In the genomic region with DNA sequence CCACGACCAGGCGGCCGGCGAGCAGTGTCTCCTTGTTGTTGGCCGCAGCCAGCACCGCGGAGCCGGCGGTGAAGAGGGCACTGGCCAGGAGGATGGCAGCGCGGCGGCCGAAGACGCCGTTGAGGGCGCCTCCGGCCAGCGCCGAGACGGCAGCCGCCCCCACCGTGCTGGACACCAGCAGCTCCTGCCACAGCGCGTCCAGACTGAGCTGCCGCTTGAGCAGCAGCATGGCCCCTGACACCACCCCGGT, we compare ENCODE assay signal across 8 cellular contexts. TPM values are rescaled to one million over a fixed set of nuclear protein-coding genes. Genes with fewer than 3 reads are reported as not detected.
A peak's percentile ranks its signal among the peaks of the same experiment; 100 is the strongest.
DNase-seq lines count a peak whose midpoint lies in the region; ATAC-seq, FAIRE-seq and TF ChIP-seq lines count a peak whose summit lies in the region.

No MANE protein-coding gene starts in this region.

- no peak for TF ChIP-seq RAD21 in A549 (conservative IDR thresholded peaks at IDR 0.05 in 1 of 2, IDR thresholded peaks at IDR 0.05 in 1 of 2)

- H3K4me3 ChIP-seq in A549 (peak overlapping the region; percentile 78), urinary bladder (ENCODE audit: low read depth, low read length) (peak overlapping the region; percentile 83)
- H3K4me3 ChIP-seq in Jurkat, Clone E6-1 (ENCODE audit: low read length): peak overlapping the region; percentile 56

- TF ChIP-seq POLR2A in A549 (IDR thresholded peaks at IDR 0.05; ENCODE audit: low read length): no peak

- H3K27ac ChIP-seq in A549 (peak overlapping the region; percentile 75 to 89), urinary bladder (ENCODE audit: low read depth) (no peak overlapping the region)

- CTCF ChIA-PET in A549 (lab: Yijun Ruan, JAX): interaction anchor here (1.6 to 6.6 kb wide), 3 partner anchors 9 to 341 kb away, joined by 4 to 66 read pairs (median 28); no protein-coding TSS in a partner anchor

- no peak for TF ChIP-seq EP300 in A549 (IDR thresholded peaks at IDR 0.05)

- WGBS in A549 (ENCODE audit: missing lambda C conversion rate): 0% methylated on average over 1 of the region's 26 CpGs
- under 1% methylated on average over 26 of the region's 26 CpGs for WGBS in urinary bladder

- FAIRE-seq in A549 (lab: Jason Lieb, UNC): no peak

- POLR2A ChIA-PET in A549 (lab: Yijun Ruan, JAX): no interaction called here

- H3K9me3 Mint-ChIP-seq in central memory CD8-positive, alpha-beta T cell: no peaks in the 10 kb centered on the region
- no peaks in the 10 kb centered on the region for H3K9me3 Mint-ChIP-seq in memory B cell

- DNase-seq in A549 (ENCODE audit: low read depth in 1 of 2, low spot score in 1 of 2): no peak
- DNase-seq in Jurkat, Clone E6-1 (ENCODE audit: low read depth, low spot score): no peak
- DNase-seq in central memory CD8-positive, alpha-beta T cell (ENCODE audit: low spot score in 2 of 2): no peak
- DNase-seq in memory B cell (ENCODE audit: low spot score in 2 of 2): no peak
- DNase-seq in occipital lobe (lab: John Stamatoyannopoulos, UW): no peak
- DNase-seq in NCI-H1092 (lab: John Stamatoyannopoulos, UW): no peak

- no peak overlapping the region for H3K27ac Mint-ChIP-seq in central memory CD8-positive, alpha-beta T cell (ENCODE audit: low read depth)
- no peak overlapping the region for H3K27ac Mint-ChIP-seq in memory B cell

- peak overlapping the region; percentile 89 for H3K4me3 Mint-ChIP-seq in central memory CD8-positive, alpha-beta T cell
- H3K4me3 Mint-ChIP-seq in memory B cell: peak overlapping the region; percentile 82

- peaks cover 4% of the 10 kb centered on the region for H3K36me3 Mint-ChIP-seq in central memory CD8-positive, alpha-beta T cell (ENCODE audit: insufficient read depth)
- no peaks in the 10 kb centered on the region for H3K36me3 Mint-ChIP-seq in memory B cell

- H3K27me3 Mint-ChIP-seq in central memory CD8-positive, alpha-beta T cell: peaks cover 8% of the 10 kb centered on the region
- H3K27me3 Mint-ChIP-seq in memory B cell: no peaks in the 10 kb centered on the region

- H3K36me3 ChIP-seq in urinary bladder (ENCODE audit: insufficient read depth): no peaks in the 10 kb centered on the region

- peak overlapping the region; percentile 82 for H3K4me2 ChIP-seq in A549

- H3K9me3 ChIP-seq in A549: no peaks in the 10 kb centered on the region

- peaks cover 3% of the 10 kb centered on the region; the same call in 1 of the 3 replicates for H3K4me1 ChIP-seq in A549
- H3K4me1 ChIP-seq in urinary bladder (ENCODE audit: insufficient read depth): no peaks in the 10 kb centered on the region

- H3K4me1 Mint-ChIP-seq in central memory CD8-positive, alpha-beta T cell: peaks cover 33% of the 10 kb centered on the region
- H3K4me1 Mint-ChIP-seq in memory B cell: peaks cover 20% of the 10 kb centered on the region

- no peak for TF ChIP-seq CTCF in A549 (IDR thresholded peaks at IDR 0.05)

- peak; percentile 75 to 81 for ATAC-seq in A549
- ATAC-seq in GM19455 (IDR thresholded peaks at IDR 0.05; ENCODE audit: unreplicated experiment): peak; percentile 49
- ATAC-seq in central memory CD8-positive, alpha-beta T cell (replicated peaks; ENCODE audit: extremely low read depth, poor library complexity, severe bottlenecking): peak; percentile 4
- ATAC-seq in memory B cell (ENCODE audit: low read depth): no peak

TF ChIP-seq in A549, 52 proteins besides CTCF, POLR2A, EP300 and RAD21:
- TF ChIP-seq JUN (IDR thresholded peaks at IDR 0.05): no peak
- no peak for TF ChIP-seq CEBPB (IDR thresholded peaks at IDR 0.05)
- TF ChIP-seq SREBF2 (IDR thresholded peaks at IDR 0.05): no peak
- TF ChIP-seq, protein P1, sequence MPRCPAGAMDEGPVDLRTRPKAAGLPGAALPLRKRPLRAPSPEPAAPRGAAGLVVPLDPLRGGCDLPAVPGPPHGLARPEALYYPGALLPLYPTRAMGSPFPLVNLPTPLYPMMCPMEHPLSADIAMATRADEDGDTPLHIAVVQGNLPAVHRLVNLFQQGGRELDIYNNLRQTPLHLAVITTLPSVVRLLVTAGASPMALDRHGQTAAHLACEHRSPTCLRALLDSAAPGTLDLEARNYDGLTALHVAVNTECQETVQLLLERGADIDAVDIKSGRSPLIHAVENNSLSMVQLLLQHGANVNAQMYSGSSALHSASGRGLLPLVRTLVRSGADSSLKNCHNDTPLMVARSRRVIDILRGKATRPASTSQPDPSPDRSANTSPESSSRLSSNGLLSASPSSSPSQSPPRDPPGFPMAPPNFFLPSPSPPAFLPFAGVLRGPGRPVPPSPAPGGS (IDR thresholded peaks at IDR 0.05): no peak
- TF ChIP-seq JUNB (IDR thresholded peaks at IDR 0.05): no peak
- TF ChIP-seq, protein P2, sequence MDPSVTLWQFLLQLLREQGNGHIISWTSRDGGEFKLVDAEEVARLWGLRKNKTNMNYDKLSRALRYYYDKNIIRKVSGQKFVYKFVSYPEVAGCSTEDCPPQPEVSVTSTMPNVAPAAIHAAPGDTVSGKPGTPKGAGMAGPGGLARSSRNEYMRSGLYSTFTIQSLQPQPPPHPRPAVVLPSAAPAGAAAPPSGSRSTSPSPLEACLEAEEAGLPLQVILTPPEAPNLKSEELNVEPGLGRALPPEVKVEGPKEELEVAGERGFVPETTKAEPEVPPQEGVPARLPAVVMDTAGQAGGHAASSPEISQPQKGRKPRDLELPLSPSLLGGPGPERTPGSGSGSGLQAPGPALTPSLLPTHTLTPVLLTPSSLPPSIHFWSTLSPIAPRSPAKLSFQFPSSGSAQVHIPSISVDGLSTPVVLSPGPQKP (IDR thresholded peaks at IDR 0.05; ENCODE audit: low read depth, low read length): no peak
- TF ChIP-seq HDAC2 (IDR thresholded peaks at IDR 0.05): no peak
- TF ChIP-seq, protein P3, sequence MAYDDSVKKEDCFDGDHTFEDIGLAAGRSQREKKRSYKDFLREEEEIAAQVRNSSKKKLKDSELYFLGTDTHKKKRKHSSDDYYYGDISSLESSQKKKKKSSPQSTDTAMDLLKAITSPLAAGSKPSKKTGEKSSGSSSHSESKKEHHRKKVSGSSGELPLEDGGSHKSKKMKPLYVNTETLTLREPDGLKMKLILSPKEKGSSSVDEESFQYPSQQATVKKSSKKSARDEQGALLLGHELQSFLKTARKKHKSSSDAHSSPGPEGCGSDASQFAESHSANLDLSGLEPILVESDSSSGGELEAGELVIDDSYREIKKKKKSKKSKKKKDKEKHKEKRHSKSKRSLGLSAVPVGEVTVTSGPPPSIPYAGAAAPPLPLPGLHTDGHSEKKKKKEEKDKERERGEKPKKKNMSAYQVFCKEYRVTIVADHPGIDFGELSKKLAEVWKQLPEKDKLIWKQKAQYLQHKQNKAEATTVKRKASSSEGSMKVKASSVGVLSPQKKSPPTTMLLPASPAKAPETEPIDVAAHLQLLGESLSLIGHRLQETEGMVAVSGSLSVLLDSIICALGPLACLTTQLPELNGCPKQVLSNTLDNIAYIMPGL (CRISPR knock-in tag; IDR thresholded peaks at IDR 0.05; ENCODE audit: borderline replicate concordance): no peak
- TF ChIP-seq TP53 (CRISPR knock-in tag; IDR thresholded peaks at IDR 0.05): no peak
- no peak for TF ChIP-seq ZSCAN20 (CRISPR knock-in tag; IDR thresholded peaks at IDR 0.05)
- TF ChIP-seq RFX5 (IDR thresholded peaks at IDR 0.05): no peak
- no peak for TF ChIP-seq RARB (CRISPR knock-in tag; IDR thresholded peaks at IDR 0.05)
- no peak for TF ChIP-seq NR3C1 (IDR thresholded peaks at IDR 0.05)
- no peak for TF ChIP-seq CHD4 (IDR thresholded peaks at IDR 0.05; ENCODE audit: borderline replicate concordance)
- no peak for TF ChIP-seq MYC (IDR thresholded peaks at IDR 0.05; ENCODE audit: borderline replicate concordance, low read length)
- no peak for TF ChIP-seq ZC3H11A (IDR thresholded peaks at IDR 0.05)

RNA-seq across cellular contexts. Expression of a gene that starts 0.7 kb away (rescaled TPM):
- polyA plus RNA-seq in A549 (2011; rRNA removed): 7.1 and 8.2 TPM in 2 replicates
- polyA plus RNA-seq in A549 (2012; cell fraction: cytosol; rRNA removed): 1.6 and 2.2 TPM in 2 replicates
- polyA plus RNA-seq in A549 (2012; cell fraction: nucleus; rRNA removed): 1.9 and 2.1 TPM in 2 replicates
- polyA plus RNA-seq in A549 (2017; fragmentation: RNase III; extraction: RNeasy Plus Mini Kit Qiagen cat#74134 plus additional on column Dnase treatment): 2.5 to 4.5 TPM (median 4.0 TPM) in 3 replicates
- polyA minus RNA-seq in A549 (2011; rRNA and poly(A)+ RNA removed): 11.1 and 11.8 TPM in 2 replicates
- 2.7 TPM for polyA plus RNA-seq in Jurkat, Clone E6-1 (2012; ENCODE audit: insufficient read depth, insufficient read length)
- total RNA-seq in urinary bladder: 36.7 TPM
- polyA plus RNA-seq in urinary bladder: 8.5 TPM
- 113 TPM for total RNA-seq in occipital lobe
